ENCODE assay signal across 9 cellular contexts in genomic region chr6:116847234-116847633, GRCh38. TPM values are rescaled to one million over a fixed set of nuclear protein-coding genes. Genes with fewer than 3 reads are reported as not detected.
A peak's percentile ranks its signal among the peaks of the same experiment; 100 is the strongest.
DNase-seq lines count a peak whose midpoint lies in the region; ATAC-seq and TF ChIP-seq lines count a peak whose summit lies in the region.
"Had no signal": no experiment of that assay in that cellular context is flagged by ENCODE, and none has a peak within 500 bp of the region (broad histone marks: within the 10 kb centered on the region; RNA-seq: fewer than 3 reads in every experiment).

No MANE protein-coding gene starts in this region.

- H3K27ac ChIP-seq in uterus, result no peak overlapping the region
- H3K27ac ChIP-seq in Peyer's patch, result no peak overlapping the region
- H3K27ac ChIP-seq: SJCRH30 had no signal

- H3K4me1 ChIP-seq in uterus (no peaks in the 10 kb centered on the region), Peyer's patch (no peaks in the 10 kb centered on the region)
- H3K4me1 ChIP-seq: SJCRH30 had no signal

- no peaks in the 10 kb centered on the region for H3K9me3 ChIP-seq in uterus
- H3K9me3 ChIP-seq in Peyer's patch, result no peaks in the 10 kb centered on the region
- H3K9me3 ChIP-seq: SJCRH30 had no signal

- CTCF ChIA-PET in GM10248 (lab: Yijun Ruan, JAX), result interaction anchor here (0.8 to 1.5 kb wide), 7 partner anchors 14 to 314 kb away, joined by 3 to 4 read pairs (median 3); no protein-coding TSS in a partner anchor

- POLR2A ChIA-PET in GM10248 (lab: Yijun Ruan, JAX), result no interaction called here

- ATAC-seq in HG03378 (IDR thresholded peaks at IDR 0.05; ENCODE audit: unreplicated experiment) (peak; percentile 72), HG03159 (IDR thresholded peaks at IDR 0.05; ENCODE audit: unreplicated experiment) (no peak), GM18505 (IDR thresholded peaks at IDR 0.05; ENCODE audit: unreplicated experiment) (no peak)

- H3K36me3 ChIP-seq in uterus (no peaks in the 10 kb centered on the region), Peyer's patch (no peaks in the 10 kb centered on the region)
- H3K36me3 ChIP-seq: SJCRH30 had no signal

- intact Hi-C loops in uterus (cut with DNase I; ENCODE audit: low total_unique reads), result no loop called here

- DNase-seq in GM10248 (ENCODE audit: extremely low spot score) (peak; percentile 5), OCI-M1 (lab: John Stamatoyannopoulos, UW) (peak; percentile 78), fibroblast of the aortic adventitia (ENCODE audit: low read depth) (peak; percentile 54), uterus (no peak), Peyer's patch (no peak)

- H3K4me3 ChIP-seq in fibroblast of the aortic adventitia (ENCODE audit: low read depth, low read length) (no peak overlapping the region), uterus (no peak overlapping the region), Peyer's patch (no peak overlapping the region)
- H3K4me3 ChIP-seq: SJCRH30 had no signal

- H3K27me3 ChIP-seq in uterus (no peaks in the 10 kb centered on the region), Peyer's patch (no peaks in the 10 kb centered on the region)
- H3K27me3 ChIP-seq: SJCRH30 had no signal

- TF ChIP-seq CTCF in GM10248 (IDR thresholded peaks at IDR 0.05; ENCODE audit: control extremely low read depth, extremely low read depth, low read depth, missing control alignments), result peak; percentile 28
- TF ChIP-seq CTCF in fibroblast of the aortic adventitia (IDR thresholded peaks at IDR 0.05; ENCODE audit: insufficient read depth, low read length), result no peak
- peak in 3 of 4 experiments; percentile 15 to 26 (median 20) for TF ChIP-seq CTCF in uterus (IDR thresholded peaks at IDR 0.05)
- TF ChIP-seq CTCF in Peyer's patch (IDR thresholded peaks at IDR 0.05), result peak in 3 of 6 experiments; percentile 34 to 42 (median 38)

- TF ChIP-seq POLR2A in uterus (IDR thresholded peaks at IDR 0.05) (no peak), GM18505 (IDR thresholded peaks at IDR 0.05; ENCODE audit: borderline replicate concordance, extremely low read depth, insufficient read depth, insufficient read length) (no peak), Peyer's patch (IDR thresholded peaks at IDR 0.05) (no peak)

RNA-seq across cellular contexts. Expression of gene GPRC6A, which starts 18.4 kb away (rescaled TPM):
- total RNA-seq in fibroblast of the aortic adventitia (ENCODE audit: low replicate concordance) (not detected in 2 replicates), uterus (under 1 TPM in 1 of 4 donors, not detected in 3; 0.35 TPM), Peyer's patch (not detected)
- total RNA-seq: SJCRH30 had no signal

RNA-seq across cellular contexts. Expression of gene RFX6, which starts 29.8 kb away (rescaled TPM):
- total RNA-seq in fibroblast of the aortic adventitia (ENCODE audit: low replicate concordance), result not detected in 2 replicates
- not detected for total RNA-seq in uterus
- 1 to 10 TPM in 3 of 4 donors, under 1 TPM in 1; 0.83 to 4.4 (median 1.9) TPM for total RNA-seq in Peyer's patch
- total RNA-seq: SJCRH30 had no signal

Comparison
In these comparisons a context has a peak if more than half of its experiments do, and no peak if none do; other contexts are left out.
1. DNase-seq: peak in GM10248 (single experiment), OCI-M1 (single experiment) and fibroblast of the aortic adventitia (single experiment); none in uterus (0 of 2) and Peyer's patch (0 of 3).